In the genomic region with DNA sequence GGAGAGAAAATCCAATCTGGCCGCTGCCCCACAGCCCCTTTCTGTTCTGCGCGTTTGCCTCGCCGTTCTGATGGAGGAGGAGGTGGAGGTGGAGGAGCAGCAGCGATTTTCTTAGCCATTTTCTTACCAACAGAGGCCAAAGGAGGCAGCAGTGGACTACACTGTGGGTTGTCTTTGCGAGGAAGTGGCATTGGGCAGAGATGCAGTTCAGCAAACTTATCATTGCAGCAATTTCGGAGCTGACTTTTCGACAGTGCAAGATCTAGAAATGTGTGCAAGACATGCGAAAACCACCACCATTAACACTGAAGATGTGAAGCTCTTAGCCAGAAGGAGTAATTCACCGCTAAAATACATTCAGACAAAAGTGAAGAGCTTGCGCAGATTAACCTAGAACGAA, we compare ENCODE assay signal across 8 cellular contexts. TPM values are rescaled to one million over a fixed set of nuclear protein-coding genes. Genes with fewer than 3 reads are reported as not detected.
DNase-seq lines count a peak whose midpoint lies in the region; ATAC-seq, FAIRE-seq and TF ChIP-seq lines count a peak whose summit lies in the region.

No MANE protein-coding gene starts in this region.

- no peaks in the 10 kb centered on the region for H3K36me3 ChIP-seq in CD4-positive, CD25-positive, alpha-beta regulatory T cell (ENCODE audit: control insufficient read depth, insufficient read depth, low read length)
- no peaks in the 10 kb centered on the region for H3K36me3 ChIP-seq in IMR-90 (ENCODE audit: control insufficient read depth, insufficient read depth, low read length)
- H3K36me3 ChIP-seq in H1 (ENCODE audit: control insufficient read depth in 2 of 4, insufficient read depth in 4 of 4, low read length in 3 of 4), result no peaks in the 10 kb centered on the region; a peak in 1 of 8 replicates

- 80% methylated on average over 3 of the region's 13 CpGs; no CpG with 5 or more reads in 1 of the 2 experiments for WGBS in IMR-90 (ENCODE audit: extremely low coverage in 2 of 2, insufficient read length in 1 of 2), 2 experiments
- 62% methylated on average over 13 of the region's 13 CpGs; no CpG with 5 or more reads in 1 of the 2 experiments for WGBS in H1 (ENCODE audit: extremely low coverage in 1 of 2, insufficient coverage in 1 of 2, insufficient read length in 1 of 2, insufficient replicate concordance in 2 of 2, low coverage in 1 of 2, low lambda C conversion rate in 2 of 2, missing lambda C conversion rate in 1 of 2), 2 experiments

- DNase-seq in CD4-positive, CD25-positive, alpha-beta regulatory T cell, result peak; percentile 23 to 62 (median 48)
- DNase-seq in IMR-90, result peak; percentile 33
- DNase-seq in activated B cell treated with CpG ODN at 0.5 μM for 24 hours, result no peak
- peak; percentile 29 to 61 for DNase-seq in H1 (ENCODE audit: low read depth in 1 of 2, low spot score in 2 of 2)
- DNase-seq in naive thymus-derived CD8-positive, alpha-beta T cell, result peak in 9 of 10 donors; percentile 17 to 75 (median 31)
- DNase-seq in NCI-H2171 treated with DMSO at 0.1 percent for 48 hours (lab: John Stamatoyannopoulos, UW), result no peak

- intact Hi-C loops in IMR-90 (cut with micrococcal nuclease), result loop anchor here (5.0 kb wide), 4 partner anchors 72 to 512 kb away; no protein-coding TSS in a partner anchor
- intact Hi-C loops in activated B cell treated with CpG ODN at 0.5 μM for 24 hours (cut with micrococcal nuclease), result loop anchor here (5.0 kb wide), 1 partner anchor 1772 kb away; no protein-coding TSS in a partner anchor

- TF ChIP-seq CTCF in IMR-90 (conservative IDR thresholded peaks at IDR 0.05; ENCODE audit: low read depth, low read length), result peak; percentile 42
- no peak for TF ChIP-seq CTCF in activated B cell treated with CpG ODN at 0.5 μM for 24 hours (IDR thresholded peaks at IDR 0.05)
- TF ChIP-seq CTCF in H1 (IDR thresholded peaks at IDR 0.05; ENCODE audit: control extremely low read depth in 1 of 3, insufficient read depth in 1 of 3, low read depth in 1 of 3, low read length in 3 of 3), result peak; percentile 63 to 80 (median 63)

- no peak overlapping the region for H2BK15ac ChIP-seq in IMR-90 (ENCODE audit: low read depth, low read length)
- H2BK15ac ChIP-seq in H1 (ENCODE audit: low read length), result 0 out of 2 replicates have a peak overlapping the region, but pooled peaks have one; percentile 48

- no peak overlapping the region for H3K4ac ChIP-seq in IMR-90 (ENCODE audit: low read depth, low read length)
- no peak overlapping the region for H3K4ac ChIP-seq in H1 (replicated peaks; ENCODE audit: insufficient read length, low read depth, low read length)

- peaks cover 15% of the 10 kb centered on the region for H3K4me1 ChIP-seq in CD4-positive, CD25-positive, alpha-beta regulatory T cell (ENCODE audit: control insufficient read depth, insufficient read depth, low read length, poor library complexity, severe bottlenecking)
- H3K4me1 ChIP-seq in IMR-90 (ENCODE audit: control insufficient read depth, insufficient read depth, low read length) (no peaks in the 10 kb centered on the region), H1 (replicated peaks in 1 of 4; ENCODE audit: control insufficient read depth in 3 of 4, insufficient read depth in 4 of 4, low read length in 3 of 4) (peaks cover 0 to 7% (median 3%) of the 10 kb centered on the region in 4 experiments; a peak in 4 of 7 replicates)

- no peaks in the 10 kb centered on the region for H3K27me3 ChIP-seq in CD4-positive, CD25-positive, alpha-beta regulatory T cell (ENCODE audit: control insufficient read depth, insufficient read depth, low read length)
- H3K27me3 ChIP-seq in IMR-90 (ENCODE audit: control insufficient read depth, insufficient read depth, low read length), result no peaks in the 10 kb centered on the region
- H3K27me3 ChIP-seq in H1 (replicated peaks in 1 of 4; ENCODE audit: control insufficient read depth in 3 of 4, extremely low read depth in 1 of 4, insufficient read depth in 3 of 4, low read length in 3 of 4), result no peaks in the 10 kb centered on the region; a peak in 1 of 7 replicates

- TF ChIP-seq POLR2A in IMR-90 (IDR thresholded peaks at IDR 0.05; ENCODE audit: low read depth, low read length), result no peak
- TF ChIP-seq POLR2A in H1 (IDR thresholded peaks at IDR 0.05; ENCODE audit: control extremely low read depth in 1 of 2, low read depth in 2 of 2, low read length in 2 of 2), result no peak

- H3K9me1 ChIP-seq in IMR-90 (ENCODE audit: insufficient read depth, low read length), result no peaks in the 10 kb centered on the region

- H4K8ac ChIP-seq in IMR-90 (ENCODE audit: low read depth in 2 of 2, low read length in 2 of 2) (no peak overlapping the region), H1 (ENCODE audit: extremely low read depth, insufficient read depth, low read length) (no peak overlapping the region)

- H2AK5ac ChIP-seq in IMR-90 (ENCODE audit: low read depth, low read length) (no peak overlapping the region), H1 (ENCODE audit: low read depth, low read length) (no peak overlapping the region)

- peaks cover 9 to 38% (median 29%) of the 10 kb centered on the region in 4 donors for H3K4me1 Mint-ChIP-seq in CD4-positive, CD25-positive, alpha-beta regulatory T cell
- peaks cover 47% of the 10 kb centered on the region for H3K4me1 Mint-ChIP-seq in activated B cell treated with CpG ODN at 0.5 μM for 24 hours
- peaks cover 19 to 48% (median 34%) of the 10 kb centered on the region in 4 donors for H3K4me1 Mint-ChIP-seq in naive thymus-derived CD8-positive, alpha-beta T cell

- H3K9ac ChIP-seq in IMR-90 (ENCODE audit: low read depth, low read length) (no peak overlapping the region), H1 (replicated peaks in 1 of 4; ENCODE audit: extremely low read depth in 1 of 4, low read depth in 3 of 4, low read length in 3 of 4) (no peak overlapping the region)

- H2BK120ac ChIP-seq in IMR-90 (ENCODE audit: low read depth, low read length) (no peak overlapping the region), H1 (replicated peaks; ENCODE audit: low read depth, low read length) (peak overlapping the region; percentile 91)

- peak overlapping the region; percentile 80 for H3K4me3 ChIP-seq in CD4-positive, CD25-positive, alpha-beta regulatory T cell (ENCODE audit: low read depth, low read length)
- no peak overlapping the region for H3K4me3 ChIP-seq in IMR-90 (ENCODE audit: insufficient read depth, low read depth, low read length)
- H3K4me3 ChIP-seq in H1 (ENCODE audit: extremely low read depth in 1 of 4, insufficient read depth in 2 of 4, low read depth in 3 of 4, low read length in 4 of 4), result no peak overlapping the region

- H3K14ac ChIP-seq in IMR-90 (replicated peaks; ENCODE audit: low read depth, low read length), result no peak overlapping the region
- H3K14ac ChIP-seq in H1 (ENCODE audit: insufficient read length), result no peak overlapping the region

- peaks cover 0 to 28% of the 10 kb centered on the region in 2 experiments; a peak in 3 of 4 replicates for H3K79me2 ChIP-seq in H1 (ENCODE audit: control insufficient read depth in 1 of 2, insufficient read depth in 2 of 2, low read length in 2 of 2)

- TF ChIP-seq RAD21 in IMR-90 (IDR thresholded peaks at IDR 0.05; ENCODE audit: low read length) (peak; percentile 63), H1 (IDR thresholded peaks at IDR 0.05 in 1 of 2, conservative IDR thresholded peaks at IDR 0.05 in 1 of 2; ENCODE audit: low read depth in 2 of 2, low read length in 2 of 2) (peak; percentile 87 to 88)

- H3K9me3 ChIP-seq in CD4-positive, CD25-positive, alpha-beta regulatory T cell (ENCODE audit: control insufficient read depth in 2 of 2, low read length in 2 of 2), result no peaks in the 10 kb centered on the region
- H3K9me3 ChIP-seq in IMR-90 (ENCODE audit: control insufficient read depth, insufficient read depth, low read length), result no peaks in the 10 kb centered on the region
- no peaks in the 10 kb centered on the region for H3K9me3 ChIP-seq in H1 (ENCODE audit: insufficient read depth in 2 of 2, low read depth in 1 of 2, low read length in 1 of 2)

- H2BK5ac ChIP-seq in IMR-90 (ENCODE audit: low read depth, low read length, poor library complexity, severe bottlenecking) (no peak overlapping the region), H1 (ENCODE audit: low read depth, low read length) (no peak overlapping the region)

- no peak for ATAC-seq in CD4-positive, CD25-positive, alpha-beta regulatory T cell (ENCODE audit: low read depth in 2 of 2)
- ATAC-seq in IMR-90 (ENCODE audit: low read depth) (no peak), activated B cell treated with CpG ODN at 0.5 μM for 24 hours (ENCODE audit: low read depth) (no peak), HG02623 (IDR thresholded peaks at IDR 0.05; ENCODE audit: unreplicated experiment) (no peak), GM21717 (IDR thresholded peaks at IDR 0.05; ENCODE audit: unreplicated experiment) (no peak)
- no peak for ATAC-seq in naive thymus-derived CD8-positive, alpha-beta T cell

- no peak overlapping the region for H3K18ac ChIP-seq in IMR-90 (ENCODE audit: low read depth, low read length)
- no peak overlapping the region for H3K18ac ChIP-seq in H1 (ENCODE audit: extremely low read depth, low read length)

- peak overlapping the region; percentile 79 to 94 (median 93) for H3K27ac Mint-ChIP-seq in CD4-positive, CD25-positive, alpha-beta regulatory T cell
- peak overlapping the region; percentile 90 for H3K27ac Mint-ChIP-seq in activated B cell treated with CpG ODN at 0.5 μM for 24 hours
- peak overlapping the region; percentile 87 to 99 (median 98) for H3K27ac Mint-ChIP-seq in naive thymus-derived CD8-positive, alpha-beta T cell

- no peaks in the 10 kb centered on the region; the same call in 1 of the 2 replicates for H3K23me2 ChIP-seq in H1 (ENCODE audit: low read depth, low read length)

- peak overlapping the region; percentile 10 for H2AK9ac ChIP-seq in IMR-90 (replicated peaks; ENCODE audit: low read depth, low read length, poor library complexity)

- H2BK20ac ChIP-seq in IMR-90 (ENCODE audit: low read depth, low read length) (no peak overlapping the region), H1 (ENCODE audit: low read length) (peak overlapping the region; percentile 62; the same call in 1 of the 2 replicates)

- dilution Hi-C loops in IMR-90 (cut with HindIII; ENCODE audit: low sequenced_read_pairs, unreplicated experiment), result no loop called here

- no peak overlapping the region for H3K56ac ChIP-seq in IMR-90 (ENCODE audit: extremely low read depth, insufficient read depth, low read length)
- no peak overlapping the region for H3K56ac ChIP-seq in H1 (replicated peaks; ENCODE audit: insufficient read length, low read depth, low read length)

- FAIRE-seq in H1 (lab: Jason Lieb, UNC), result no peak

- peak overlapping the region; percentile 52; the same call in 1 of the 2 replicates for H2BK12ac ChIP-seq in H1 (ENCODE audit: low read depth, low read length)

- H3K27me3 Mint-ChIP-seq in CD4-positive, CD25-positive, alpha-beta regulatory T cell, result no peaks in the 10 kb centered on the region
- H3K27me3 Mint-ChIP-seq in activated B cell treated with CpG ODN at 0.5 μM for 24 hours, result no peaks in the 10 kb centered on the region
- no peaks in the 10 kb centered on the region for H3K27me3 Mint-ChIP-seq in naive thymus-derived CD8-positive, alpha-beta T cell

- H4K5ac ChIP-seq in IMR-90 (ENCODE audit: low read depth, low read length), result no peak overlapping the region
- H4K5ac ChIP-seq in H1 (ENCODE audit: insufficient read length, low read depth, low read length), result no peak overlapping the region

- BruUV-seq in IMR-90 (replicated peaks; lab: Mats Ljungman, UMichigan), result no TSS peak

- no peaks in the 10 kb centered on the region for H3K36me3 Mint-ChIP-seq in CD4-positive, CD25-positive, alpha-beta regulatory T cell
- peaks cover 10% of the 10 kb centered on the region for H3K36me3 Mint-ChIP-seq in activated B cell treated with CpG ODN at 0.5 μM for 24 hours (ENCODE audit: low read depth)
- H3K36me3 Mint-ChIP-seq in naive thymus-derived CD8-positive, alpha-beta T cell, result no peaks in the 10 kb centered on the region

- no peak overlapping the region for H2AFZ ChIP-seq in IMR-90 (replicated peaks; ENCODE audit: low read length, poor library complexity)
- no peak overlapping the region for H2AFZ ChIP-seq in H1 (ENCODE audit: low read length)

- H3K27ac ChIP-seq in CD4-positive, CD25-positive, alpha-beta regulatory T cell (ENCODE audit: insufficient read depth, low read length, poor library complexity, severe bottlenecking), result peak overlapping the region; percentile 97
- H3K27ac ChIP-seq in IMR-90 (ENCODE audit: insufficient read depth, low read length) (no peak overlapping the region), H1 (ENCODE audit: low read depth, low read length) (no peak overlapping the region)

- H3K23ac ChIP-seq in IMR-90 (ENCODE audit: low read depth, low read length) (no peak overlapping the region), H1 (ENCODE audit: insufficient read length) (no peak overlapping the region)

- H3K9me3 Mint-ChIP-seq in CD4-positive, CD25-positive, alpha-beta regulatory T cell, result no peaks in the 10 kb centered on the region
- H3K9me3 Mint-ChIP-seq in activated B cell treated with CpG ODN at 0.5 μM for 24 hours, result no peaks in the 10 kb centered on the region
- no peaks in the 10 kb centered on the region for H3K9me3 Mint-ChIP-seq in naive thymus-derived CD8-positive, alpha-beta T cell

- H4K20me1 ChIP-seq in IMR-90 (ENCODE audit: insufficient read depth, low read length) (no peaks in the 10 kb centered on the region), H1 (replicated peaks in 1 of 2; ENCODE audit: control insufficient read depth in 1 of 2, insufficient read depth in 2 of 2, low read length in 2 of 2) (no peaks in the 10 kb centered on the region)

- in situ Hi-C loops in IMR-90 (cut with MboI; ENCODE audit: low sequenced_read_pairs), result loop anchor here (25.0 kb wide), 1 partner anchor 427 kb away; no protein-coding TSS in a partner anchor

- H4K91ac ChIP-seq in IMR-90 (ENCODE audit: insufficient read depth, low read depth, low read length) (no peak overlapping the region), H1 (replicated peaks; ENCODE audit: insufficient read length, low read length) (peak overlapping the region; percentile 75)

- peak overlapping the region; percentile 90 to 96 (median 94) for H3K4me3 Mint-ChIP-seq in CD4-positive, CD25-positive, alpha-beta regulatory T cell
- H3K4me3 Mint-ChIP-seq in activated B cell treated with CpG ODN at 0.5 μM for 24 hours, result peak overlapping the region; percentile 95
- H3K4me3 Mint-ChIP-seq in naive thymus-derived CD8-positive, alpha-beta T cell, result peak overlapping the region; percentile 70 to 100 (median 96)

- H3K79me1 ChIP-seq in IMR-90 (ENCODE audit: low read depth in 1 of 2, low read length in 2 of 2) (peaks cover 7 to 13% of the 10 kb centered on the region in 2 experiments), H1 (ENCODE audit: low read depth, low read length) (no peaks in the 10 kb centered on the region)

- no peak for TF ChIP-seq EP300 in H1 (IDR thresholded peaks at IDR 0.05; ENCODE audit: borderline replicate concordance in 1 of 2, low read depth in 2 of 2, low read length in 2 of 2)

- H3K4me2 ChIP-seq in IMR-90 (ENCODE audit: low read depth, low read length) (no peak overlapping the region), H1 (ENCODE audit: insufficient read depth in 1 of 2, low read depth in 2 of 2, low read length in 2 of 2) (peak overlapping the region in 1 of 2 experiments; percentile 42; a peak in 2 of 4 replicates)

- CTCF ChIA-PET in IMR-90 (lab: Yijun Ruan, JAX) (interaction anchor here (1.4 to 3.1 kb wide), 5 partner anchors 212 to 490 kb away, joined by 3 to 27 read pairs (median 3); no protein-coding TSS in a partner anchor), activated B cell treated with CpG ODN at 0.5 μM for 24 hours (lab: Charles Lee) (interaction anchor here (1.1 to 2.6 kb wide), 5 partner anchors 10 to 574 kb away, joined by 3 to 13 read pairs (median 3); no protein-coding TSS in a partner anchor), H1 (lab: Charles Lee; ENCODE audit: partially characterized antibody) (interaction anchor here (0.7 to 10.0 kb wide), 54 partner anchors 11 to 594 kb away, joined by 3 to 82 read pairs (median 4); no protein-coding TSS in a partner anchor)

- POLR2A ChIA-PET in IMR-90 (lab: Charles Lee; ENCODE audit: unreplicated experiment) (no interaction called here), activated B cell treated with CpG ODN at 0.5 μM for 24 hours (lab: Charles Lee) (interaction anchor here (0.7 kb wide), 1 partner anchor 431 kb away, joined by 3 read pairs; no protein-coding TSS in a partner anchor), H1 (lab: Charles Lee; ENCODE audit: partially characterized antibody) (interaction anchor here (0.8 to 1.9 kb wide), 3 partner anchors 359 to 569 kb away, joined by 3 to 6 read pairs (median 3); no protein-coding TSS in a partner anchor)
- POLR2A ChIA-PET in naive thymus-derived CD8-positive, alpha-beta T cell (lab: Charles Lee), result interaction anchor here (0.7 kb wide), 1 partner anchor 24 kb away, joined by 3 read pairs; no protein-coding TSS in a partner anchor

RNA-seq across cellular contexts. Expression of gene ARL4A, which starts 1.9 kb away (rescaled TPM):
- 52.0 TPM for total RNA-seq in CD4-positive, CD25-positive, alpha-beta regulatory T cell
- polyA plus RNA-seq in CD4-positive, CD25-positive, alpha-beta regulatory T cell, result 10 to 100 TPM; 28.6 to 40.8 (median 34.0) TPM
- total RNA-seq in IMR-90 (2012; rRNA removed), result 22.4 and 48.0 TPM in 2 replicates
- 7.9 and 13.7 TPM in 2 replicates for polyA plus RNA-seq in IMR-90 (2012; rRNA removed)
- 2.2 TPM in 2 replicates for polyA plus RNA-seq in IMR-90 (2012; cell fraction: cytosol; rRNA removed)
- 1.4 and 4.4 TPM in 2 replicates for polyA plus RNA-seq in IMR-90 (2012; cell fraction: nucleus; rRNA removed; ENCODE audit: low replicate concordance)
- 11.9 TPM in 2 replicates for total RNA-seq in activated B cell treated with CpG ODN at 0.5 μM for 24 hours
- 29.2 and 31.5 TPM in 2 replicates for total RNA-seq in H1 (2021; fragmentation: NEBNext Ultra II Directional; extraction: Animal tissue kit (Norgen Biotek cat#: 25700))
- 7.2 and 14.5 TPM in 2 replicates for polyA plus RNA-seq in H1 (2011; rRNA removed)
- polyA plus RNA-seq in H1 (2011; cell fraction: cytosol; rRNA removed), result 17.1 TPM
- 3.7 TPM for polyA plus RNA-seq in H1 (2011; cell fraction: nucleus; rRNA removed)
- 19.7 to 40.3 TPM (median 22.8 TPM) in 4 replicates for polyA plus RNA-seq in H1 (2012, experiment 1 of 2)
- 5.4 TPM for polyA plus RNA-seq in H1 (2012, experiment 2 of 2)
- 33.9 TPM for polyA plus RNA-seq in H1 (2013, experiment 1 of 2)
- polyA plus RNA-seq in H1 (2013, experiment 2 of 2), result 34.8 TPM
- polyA minus RNA-seq in H1 (2011; rRNA and poly(A)+ RNA removed), result 11.7 and 12.4 TPM in 2 replicates
- 11.4 TPM for polyA minus RNA-seq in H1 (2011; cell fraction: cytosol; rRNA and poly(A)+ RNA removed)
- 20.7 TPM for polyA minus RNA-seq in H1 (2011; cell fraction: nucleus; rRNA and poly(A)+ RNA removed)
- total RNA-seq in naive thymus-derived CD8-positive, alpha-beta T cell, result 1 to 10 TPM; 7.0 to 7.1 TPM
- polyA plus RNA-seq in naive thymus-derived CD8-positive, alpha-beta T cell, result 10 to 100 TPM; 16.9 to 23.7 (median 20.6) TPM

Comparison
In these comparisons a context has a peak if more than half of its experiments do, and no peak if none do; other contexts are left out.
1. DNase-seq: peak in CD4-positive, CD25-positive, alpha-beta regulatory T cell (3 of 3), IMR-90 (single experiment), H1 (2 of 2) and naive thymus-derived CD8-positive, alpha-beta T cell (9 of 10); none in activated B cell treated with CpG ODN at 0.5 μM for 24 hours (single experiment) and NCI-H2171 treated with DMSO at 0.1 percent for 48 hours (single experiment).
2. Peak in every context shown above with its lines, with median percentiles within 50 percentile points of each other: H3K27ac Mint-ChIP-seq and H3K4me3 Mint-ChIP-seq.